11 cellular contexts compared by ENCODE assay signal in the genomic region with DNA sequence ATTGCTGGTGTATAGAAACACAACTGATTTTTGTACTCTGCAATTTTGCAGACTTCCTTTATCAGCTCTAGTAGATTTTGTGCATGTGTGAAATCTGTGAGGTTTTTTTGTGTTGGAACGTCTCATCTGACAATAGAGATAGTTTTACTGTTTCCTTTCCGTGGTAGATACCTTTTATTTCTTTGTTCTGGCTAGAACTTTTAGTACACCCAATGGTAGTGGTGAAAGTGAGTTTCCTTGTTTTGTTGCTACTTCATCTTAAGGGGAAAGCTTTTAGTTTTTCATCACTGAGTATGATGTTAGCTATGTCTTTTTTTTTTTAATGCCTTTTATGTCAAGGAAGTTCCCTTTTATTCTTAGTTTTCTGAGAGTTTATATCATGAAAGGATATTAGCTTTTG.
DNase-seq lines count a peak whose midpoint lies in the region; ATAC-seq, FAIRE-seq and TF ChIP-seq lines count a peak whose summit lies in the region.
"Had no signal": no experiment of that assay in that cellular context is flagged by ENCODE, and none has a peak within 500 bp of the region (broad histone marks: within the 10 kb centered on the region; RNA-seq: fewer than 3 reads in every experiment).

No MANE protein-coding gene starts in this region.

- no peaks in the 10 kb centered on the region for H3K9me3 ChIP-seq in A549
- H3K9me3 ChIP-seq in CD4-positive, alpha-beta T cell (ENCODE audit: control insufficient read depth, low read length), result no peaks in the 10 kb centered on the region

- CTCF ChIA-PET in A549 (lab: Yijun Ruan, JAX), result interaction anchor here (2.3 to 22.5 kb wide), 2 partner anchors 15 to 94 kb away, joined by 14 to 327 read pairs; no protein-coding TSS in a partner anchor
- CTCF ChIA-PET in CD4-positive, alpha-beta T cell (lab: Charles Lee), result interaction anchor here (1.2 kb wide), 1 partner anchor 19 kb away, joined by 3 read pairs; no protein-coding TSS in a partner anchor

- H3K27me3 Mint-ChIP-seq in CD4-positive, alpha-beta T cell, result no peaks in the 10 kb centered on the region
- no peaks in the 10 kb centered on the region for H3K27me3 Mint-ChIP-seq in natural killer cell treated with Interleukin-12 subunit alpha and Interleukin-12 subunit beta and Interleukin-15 and Interleukin-18, amount 100 ng/mL, for 72 hours

- ATAC-seq in A549 (no peak), SK-N-SH treated with all-trans-retinoic acid at 6 μM for 48 hours (no peak)
- ATAC-seq in CD4-positive, alpha-beta T cell (ENCODE audit: poor library complexity), result peak; percentile 72
- ATAC-seq in natural killer cell treated with Interleukin-12 subunit alpha and Interleukin-12 subunit beta and Interleukin-15 and Interleukin-18, amount 100 ng/mL, for 72 hours, result no peak
- ATAC-seq: GM23338 had no signal

- peak overlapping the region; percentile 25 for H3K27ac Mint-ChIP-seq in CD4-positive, alpha-beta T cell
- H3K27ac Mint-ChIP-seq in natural killer cell treated with Interleukin-12 subunit alpha and Interleukin-12 subunit beta and Interleukin-15 and Interleukin-18, amount 100 ng/mL, for 72 hours, result peak overlapping the region in 1 of 2 donors; percentile 24
- H3K27ac Mint-ChIP-seq: GM23338 had no signal

- WGBS in A549 (ENCODE audit: missing lambda C conversion rate), result 73% methylated on average over 2 of the region's 2 CpGs

- peak overlapping the region; percentile 18 for H3K4me3 Mint-ChIP-seq in CD4-positive, alpha-beta T cell
- peak overlapping the region; percentile 34 for H3K4me3 Mint-ChIP-seq in natural killer cell treated with Interleukin-12 subunit alpha and Interleukin-12 subunit beta and Interleukin-15 and Interleukin-18, amount 100 ng/mL, for 72 hours
- H3K4me3 Mint-ChIP-seq: GM23338 had no signal

- H3K4me3 ChIP-seq in A549, result no peak overlapping the region
- H3K4me3 ChIP-seq: GM23338 had no signal

- DNase-seq in A549 (ENCODE audit: low read depth in 1 of 2, low spot score in 1 of 2), result no peak
- no peak for DNase-seq in CD4-positive, alpha-beta T cell
- no peak for DNase-seq in natural killer cell treated with Interleukin-12 subunit alpha and Interleukin-12 subunit beta and Interleukin-15 and Interleukin-18, amount 100 ng/mL, for 72 hours (ENCODE audit: low spot score)
- DNase-seq in amygdala (lab: John Stamatoyannopoulos, UW), result no peak
- DNase-seq in RCC 7860 (ENCODE audit: low spot score), result no peak
- DNase-seq: Calu3, DMS 273 treated with DMSO at 0.1 percent for 48 hours, H7 had no signal

- H3K4me1 Mint-ChIP-seq in CD4-positive, alpha-beta T cell (ENCODE audit: low read depth), result peaks cover 35% of the 10 kb centered on the region
- H3K4me1 Mint-ChIP-seq in natural killer cell treated with Interleukin-12 subunit alpha and Interleukin-12 subunit beta and Interleukin-15 and Interleukin-18, amount 100 ng/mL, for 72 hours (ENCODE audit: low read depth in 2 of 2), result peaks cover 40 to 51% of the 10 kb centered on the region in 2 donors

- TF ChIP-seq EP300 in A549 (IDR thresholded peaks at IDR 0.05), result no peak

- H3K9me3 Mint-ChIP-seq in CD4-positive, alpha-beta T cell, result no peaks in the 10 kb centered on the region
- no peaks in the 10 kb centered on the region for H3K9me3 Mint-ChIP-seq in natural killer cell treated with Interleukin-12 subunit alpha and Interleukin-12 subunit beta and Interleukin-15 and Interleukin-18, amount 100 ng/mL, for 72 hours
- H3K9me3 Mint-ChIP-seq: GM23338 had no signal

- TF ChIP-seq RAD21 in A549 (conservative IDR thresholded peaks at IDR 0.05 in 1 of 2, IDR thresholded peaks at IDR 0.05 in 1 of 2), result no peak

- H3K36me3 Mint-ChIP-seq in CD4-positive, alpha-beta T cell (ENCODE audit: low read depth), result no peaks in the 10 kb centered on the region
- H3K36me3 Mint-ChIP-seq in natural killer cell treated with Interleukin-12 subunit alpha and Interleukin-12 subunit beta and Interleukin-15 and Interleukin-18, amount 100 ng/mL, for 72 hours, result no peaks in the 10 kb centered on the region

- H3K27me3 ChIP-seq in CD4-positive, alpha-beta T cell (ENCODE audit: control insufficient read depth, insufficient read depth, low read length), result no peaks in the 10 kb centered on the region

- FAIRE-seq in A549 (lab: Jason Lieb, UNC) (peak; percentile 18), RCC 7860 (lab: Jason Lieb, UNC) (no peak)

- intact Hi-C loops in CD4-positive, alpha-beta T cell (cut with DNase I, micrococcal nuclease), result no loop called here

- no peak for TF ChIP-seq CTCF in A549 (IDR thresholded peaks at IDR 0.05)
- no peak for TF ChIP-seq CTCF in CD4-positive, alpha-beta T cell (IDR thresholded peaks at IDR 0.05)
- TF ChIP-seq CTCF in VCaP (conservative IDR thresholded peaks at IDR 0.05), result no peak

- no peak for TF ChIP-seq POLR2A in A549 (IDR thresholded peaks at IDR 0.05; ENCODE audit: low read length)

- H3K4me2 ChIP-seq in A549, result no peak overlapping the region
- H3K4me2 ChIP-seq: GM23338 had no signal

- H3K27ac ChIP-seq in A549 (no peak overlapping the region), VCaP (peak overlapping the region; percentile 28)
- no peak overlapping the region for H3K27ac ChIP-seq in CD4-positive, alpha-beta T cell (ENCODE audit: low read depth, low read length)

- POLR2A ChIA-PET in A549 (lab: Yijun Ruan, JAX), result interaction anchor here (0.5 to 0.6 kb wide), 3 partner anchors 9 to 352 kb away, joined by 3 to 6 read pairs (median 6); no protein-coding TSS in a partner anchor
- POLR2A ChIA-PET in CD4-positive, alpha-beta T cell (lab: Charles Lee), result interaction anchor here (0.7 to 2.0 kb wide), 3 partner anchors 15 to 131 kb away, joined by 3 to 6 read pairs (median 3); no protein-coding TSS in a partner anchor

- peaks cover 15% of the 10 kb centered on the region for H3K4me1 ChIP-seq in A549

TF ChIP-seq in A549, 52 proteins besides CTCF, POLR2A, EP300 and RAD21 (continues in another document):
- TF ChIP-seq, protein P1, sequence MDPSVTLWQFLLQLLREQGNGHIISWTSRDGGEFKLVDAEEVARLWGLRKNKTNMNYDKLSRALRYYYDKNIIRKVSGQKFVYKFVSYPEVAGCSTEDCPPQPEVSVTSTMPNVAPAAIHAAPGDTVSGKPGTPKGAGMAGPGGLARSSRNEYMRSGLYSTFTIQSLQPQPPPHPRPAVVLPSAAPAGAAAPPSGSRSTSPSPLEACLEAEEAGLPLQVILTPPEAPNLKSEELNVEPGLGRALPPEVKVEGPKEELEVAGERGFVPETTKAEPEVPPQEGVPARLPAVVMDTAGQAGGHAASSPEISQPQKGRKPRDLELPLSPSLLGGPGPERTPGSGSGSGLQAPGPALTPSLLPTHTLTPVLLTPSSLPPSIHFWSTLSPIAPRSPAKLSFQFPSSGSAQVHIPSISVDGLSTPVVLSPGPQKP (IDR thresholded peaks at IDR 0.05; ENCODE audit: low read depth, low read length), result no peak
- TF ChIP-seq JUNB (IDR thresholded peaks at IDR 0.05) (no peak), BHLHE40 (IDR thresholded peaks at IDR 0.05; ENCODE audit: low read depth, low read length) (no peak)
- TF ChIP-seq, protein P2, sequence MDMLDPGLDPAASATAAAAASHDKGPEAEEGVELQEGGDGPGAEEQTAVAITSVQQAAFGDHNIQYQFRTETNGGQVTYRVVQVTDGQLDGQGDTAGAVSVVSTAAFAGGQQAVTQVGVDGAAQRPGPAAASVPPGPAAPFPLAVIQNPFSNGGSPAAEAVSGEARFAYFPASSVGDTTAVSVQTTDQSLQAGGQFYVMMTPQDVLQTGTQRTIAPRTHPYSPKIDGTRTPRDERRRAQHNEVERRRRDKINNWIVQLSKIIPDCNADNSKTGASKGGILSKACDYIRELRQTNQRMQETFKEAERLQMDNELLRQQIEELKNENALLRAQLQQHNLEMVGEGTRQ (IDR thresholded peaks at IDR 0.05), result no peak

TF ChIP-seq in SK-N-SH treated with all-trans-retinoic acid at 6 μM for 48 hours, 23 proteins besides CTCF, POLR2A, EP300 and RAD21:
- TF ChIP-seq GLIS3 (CRISPR knock-in tag; IDR thresholded peaks at IDR 0.05) (no peak), BACH2 (CRISPR knock-in tag; IDR thresholded peaks at IDR 0.05; ENCODE audit: borderline replicate concordance) (no peak), ZFP30 (CRISPR knock-in tag; IDR thresholded peaks at IDR 0.05) (no peak), ZNF70 (CRISPR knock-in tag; IDR thresholded peaks at IDR 0.05) (no peak), OSR1 (CRISPR knock-in tag; IDR thresholded peaks at IDR 0.05) (no peak), ESRRG (CRISPR knock-in tag; IDR thresholded peaks at IDR 0.05) (no peak), TOX (CRISPR knock-in tag; IDR thresholded peaks at IDR 0.05; ENCODE audit: borderline replicate concordance) (no peak)
- TF ChIP-seq, protein P3, sequence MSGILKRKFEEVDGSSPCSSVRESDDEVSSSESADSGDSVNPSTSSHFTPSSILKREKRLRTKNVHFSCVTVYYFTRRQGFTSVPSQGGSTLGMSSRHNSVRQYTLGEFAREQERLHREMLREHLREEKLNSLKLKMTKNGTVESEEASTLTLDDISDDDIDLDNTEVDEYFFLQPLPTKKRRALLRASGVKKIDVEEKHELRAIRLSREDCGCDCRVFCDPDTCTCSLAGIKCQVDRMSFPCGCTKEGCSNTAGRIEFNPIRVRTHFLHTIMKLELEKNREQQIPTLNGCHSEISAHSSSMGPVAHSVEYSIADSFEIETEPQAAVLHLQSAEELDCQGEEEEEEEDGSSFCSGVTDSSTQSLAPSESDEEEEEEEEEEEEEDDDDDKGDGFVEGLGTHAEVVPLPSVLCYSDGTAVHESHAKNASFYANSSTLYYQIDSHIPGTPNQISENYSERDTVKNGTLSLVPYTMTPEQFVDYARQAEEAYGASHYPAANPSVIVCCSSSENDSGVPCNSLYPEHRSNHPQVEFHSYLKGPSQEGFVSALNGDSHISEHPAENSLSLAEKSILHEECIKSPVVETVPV (CRISPR knock-in tag; IDR thresholded peaks at IDR 0.05), result no peak
